In the genomic region with DNA sequence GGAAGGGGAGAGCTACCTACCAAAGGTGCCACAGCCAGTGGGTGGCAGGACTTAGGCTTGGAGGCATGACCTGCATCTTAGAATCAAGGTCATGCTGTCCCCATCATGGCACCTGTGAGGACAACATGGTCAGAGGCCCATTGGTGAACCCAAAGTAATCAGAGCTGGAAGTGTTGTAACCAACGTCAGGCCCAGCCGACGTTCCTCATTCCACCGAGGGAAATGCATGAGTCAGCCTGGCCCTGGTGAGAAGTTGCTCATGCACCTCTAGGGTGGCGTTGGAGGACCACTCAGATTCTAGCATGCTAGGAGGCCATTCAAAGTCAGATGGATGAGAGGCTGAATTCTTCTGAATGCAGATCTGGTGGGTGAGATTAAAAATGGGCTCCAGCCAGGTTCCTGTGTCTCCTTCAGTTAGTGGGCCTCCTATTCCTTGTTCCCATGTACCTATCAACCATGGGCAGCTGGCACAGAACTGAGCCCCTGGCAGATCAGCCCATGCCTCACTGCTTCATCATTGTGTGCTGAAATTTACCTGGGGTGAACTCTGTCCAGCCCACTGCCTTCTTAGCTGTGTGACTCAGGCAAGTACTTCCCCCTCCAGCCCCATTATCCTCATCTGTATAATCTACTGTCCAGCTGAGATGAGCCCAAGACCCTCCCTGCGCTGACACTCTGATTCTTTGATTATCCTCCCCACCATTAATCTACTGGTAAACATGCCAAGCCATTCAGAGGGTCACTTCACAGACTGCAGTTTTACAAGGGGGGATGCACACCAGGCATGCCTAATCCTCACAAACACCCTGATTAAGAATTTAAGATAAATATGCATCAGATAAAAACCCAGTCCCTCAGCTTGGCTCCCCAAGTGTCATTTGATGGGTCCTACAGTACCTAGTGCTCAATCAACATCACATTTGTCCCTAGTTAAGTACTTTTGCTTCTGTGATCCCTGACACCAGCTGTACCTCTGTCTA, we compare ENCODE assay signal across 15 cellular contexts. TPM values are rescaled to one million over a fixed set of nuclear protein-coding genes. Genes with fewer than 3 reads are reported as not detected.
DNase-seq lines count a peak whose midpoint lies in the region; ATAC-seq and TF ChIP-seq lines count a peak whose summit lies in the region.
"Had no signal": no experiment of that assay in that cellular context is flagged by ENCODE, and none has a peak within 500 bp of the region (broad histone marks: within the 10 kb centered on the region; RNA-seq: fewer than 3 reads in every experiment).

No MANE protein-coding gene starts in this region.

- peaks cover 5 to 22% (median 16%) of the 10 kb centered on the region in 4 donors for H3K4me1 ChIP-seq in tibial artery

- TF ChIP-seq CTCF in RWPE1 (conservative IDR thresholded peaks at IDR 0.05; ENCODE audit: low read depth) (no peak), tibial artery (IDR thresholded peaks at IDR 0.05) (no peak)

- no peaks in the 10 kb centered on the region for H3K36me3 ChIP-seq in tibial artery

- H3K27me3 ChIP-seq in tibial artery, result no peaks in the 10 kb centered on the region

- DNase-seq in SIG-M5 treated with dmso at 0.1 percent for 504 hours (lab: John Stamatoyannopoulos, UW; ENCODE audit: unreplicated experiment), result peak; percentile 43
- no peak for DNase-seq in SIG-M5 (lab: John Stamatoyannopoulos, UW)
- peak; percentile 3 for DNase-seq in RWPE1 (ENCODE audit: low spot score)
- DNase-seq in fibroblast of gingiva (ENCODE audit: low read depth), result peak; percentile 9
- DNase-seq in renal cortical epithelial cell (ENCODE audit: low read depth), result peak; percentile 83
- no peak for DNase-seq in tibial artery
- no peak for DNase-seq in RKO (ENCODE audit: low spot score)
- DNase-seq: activated CD8-positive, alpha-beta T cell treated with anti-CD3 and anti-CD28 coated beads, Interleukin-2, amount 10 ng/mL, durations not matched to agents 7 days and 5 days; activated effector memory CD4-positive, alpha-beta T cell treated with anti-CD3 and anti-CD28 coated beads, Interleukin-2, amount 50 U/mL, for 16 hours; COR-L47; Karpas-422; stimulated activated CD4-positive, alpha-beta T cell treated with anti-CD3 and anti-CD28 coated beads, Interleukin-15, amount 100 ng/mL, for 24 hours; T-helper 2 cell had no signal

- no peak overlapping the region for H3K4me3 ChIP-seq in tibial artery

- H3K9me3 ChIP-seq in tibial artery, result no peaks in the 10 kb centered on the region

- intact Hi-C loops in tibial artery (cut with DNase I; ENCODE audit: low total_unique reads), result no loop called here

- no peak for ATAC-seq in GM21576 (IDR thresholded peaks at IDR 0.05; ENCODE audit: unreplicated experiment)
- ATAC-seq: activated CD8-positive, alpha-beta T cell treated with anti-CD3 and anti-CD28 coated beads, Interleukin-2, amount 10 ng/mL, durations not matched to agents 7 days and 5 days had no signal

- CTCF ChIA-PET in RWPE1 (lab: Yijun Ruan, JAX), result no interaction called here

- POLR2A ChIA-PET in RWPE1 (lab: Yijun Ruan, JAX; ENCODE audit: low non-redundant PET), result no interaction called here

- no peak overlapping the region for H3K27ac ChIP-seq in RWPE1
- H3K27ac ChIP-seq in tibial artery, result no peak overlapping the region

RNA-seq across cellular contexts. Expression of a gene that starts 14.0 kb away (rescaled TPM):
- total RNA-seq in renal cortical epithelial cell, result 0.60 TPM in 1 of 2 replicates, not detected in the other
- total RNA-seq: A172 had no signal

Comparison
In these comparisons a context has a peak if more than half of its experiments do, and no peak if none do; other contexts are left out.
1. DNase-seq: peak in SIG-M5 treated with dmso at 0.1 percent for 504 hours (single experiment), RWPE1 (single experiment), fibroblast of gingiva (single experiment) and renal cortical epithelial cell (single experiment); none in SIG-M5 (single experiment), tibial artery (0 of 2) and RKO (single experiment).